ENCODE assay signal across 12 cellular contexts in genomic region chr15:94535298-94536048, GRCh38.
DNase-seq lines count a peak whose midpoint lies in the region; ATAC-seq and TF ChIP-seq lines count a peak whose summit lies in the region.
"Had no signal": no experiment of that assay in that cellular context is flagged by ENCODE, and none has a peak within 500 bp of the region (broad histone marks: within the 10 kb centered on the region; RNA-seq: fewer than 3 reads in every experiment).

No MANE protein-coding gene starts in this region.

- ATAC-seq in left lung = no peak
- ATAC-seq: HCT116 had no signal

- H3K9me3 ChIP-seq in A673 (ENCODE audit: low read depth, low read length, poor library complexity, severe bottlenecking) = no peaks in the 10 kb centered on the region
- no peaks in the 10 kb centered on the region for H3K9me3 ChIP-seq in endodermal cell (ENCODE audit: control insufficient read depth, low read length)
- no peaks in the 10 kb centered on the region for H3K9me3 ChIP-seq in left lung
- H3K9me3 ChIP-seq: Caco-2 had no signal

- no peak overlapping the region for H3K9ac ChIP-seq in endodermal cell (ENCODE audit: extremely low read depth, low read length, poor library complexity, severe bottlenecking)

- no TSS peak for BruUV-seq in A673 (replicated peaks; lab: Mats Ljungman, UMichigan)

- DNase-seq in A673 (ENCODE audit: low spot score) (peak; percentile 18), NCI-H1092 (lab: John Stamatoyannopoulos, UW) (peak; percentile 21), NCI-H69 (lab: John Stamatoyannopoulos, UW) (peak; percentile 1), endodermal cell (peak; percentile 56), HUDEP-2 (lab: John Stamatoyannopoulos, UW; ENCODE audit: unreplicated experiment in 76 of 76) (no peak), left lung (no peak)
- DNase-seq in activated naive CD4-positive, alpha-beta T cell treated with anti-CD3 and anti-CD28 coated beads for 36 hours = no peak
- DNase-seq: Caco-2; CD8-positive, alpha-beta memory T cell; GF-D8 had no signal

- CTCF ChIA-PET in A673 (lab: Charles Lee) = no interaction called here
- CTCF ChIA-PET in activated naive CD4-positive, alpha-beta T cell treated with anti-CD3 and anti-CD28 coated beads for 36 hours (lab: Charles Lee) = no interaction called here

- H3K27ac ChIP-seq in A673 (ENCODE audit: low read depth, low read length, poor library complexity, severe bottlenecking) (no peak overlapping the region), endodermal cell (ENCODE audit: low read depth, low read length) (no peak overlapping the region), left lung (no peak overlapping the region)

- H3K4me3 ChIP-seq in A673 (ENCODE audit: low read depth, low read length, poor library complexity, severe bottlenecking) (no peak overlapping the region), endodermal cell (ENCODE audit: low read length) (no peak overlapping the region), left lung (no peak overlapping the region)

- H3K4me1 ChIP-seq in A673 (ENCODE audit: insufficient read depth, low read length, poor library complexity, severe bottlenecking) (no peaks in the 10 kb centered on the region), endodermal cell (ENCODE audit: control insufficient read depth, insufficient read depth, low read length) (peaks cover 8% of the 10 kb centered on the region), left lung (no peaks in the 10 kb centered on the region)
- H3K4me1 ChIP-seq: Caco-2 had no signal

- peaks cover 45% of the 10 kb centered on the region for H3K4me1 Mint-ChIP-seq in endodermal cell
- H3K4me1 Mint-ChIP-seq in activated naive CD4-positive, alpha-beta T cell treated with anti-CD3 and anti-CD28 coated beads for 36 hours (ENCODE audit: low read depth) = no peaks in the 10 kb centered on the region
- H3K4me1 Mint-ChIP-seq: CD8-positive, alpha-beta memory T cell; IgD-negative memory B cell had no signal

- no peak overlapping the region for H3K27ac Mint-ChIP-seq in endodermal cell
- no peak overlapping the region for H3K27ac Mint-ChIP-seq in activated naive CD4-positive, alpha-beta T cell treated with anti-CD3 and anti-CD28 coated beads for 36 hours
- H3K27ac Mint-ChIP-seq: CD8-positive, alpha-beta memory T cell; IgD-negative memory B cell had no signal

- POLR2A ChIA-PET in A673 (lab: Charles Lee; ENCODE audit: low non-redundant PET) = no interaction called here

- TF ChIP-seq CTCF in A673 (conservative IDR thresholded peaks at IDR 0.05; ENCODE audit: low read depth, low read length) = no peak
- TF ChIP-seq CTCF in endodermal cell (conservative IDR thresholded peaks at IDR 0.05) = no peak
- TF ChIP-seq CTCF in left lung (IDR thresholded peaks at IDR 0.05) = no peak

- H3K36me3 ChIP-seq in A673 (ENCODE audit: insufficient read depth, low read length, poor library complexity, severe bottlenecking) (no peaks in the 10 kb centered on the region), endodermal cell (ENCODE audit: control insufficient read depth, insufficient read depth, low read length) (no peaks in the 10 kb centered on the region), left lung (no peaks in the 10 kb centered on the region)

- no peak overlapping the region for H3K4me3 Mint-ChIP-seq in endodermal cell
- H3K4me3 Mint-ChIP-seq in activated naive CD4-positive, alpha-beta T cell treated with anti-CD3 and anti-CD28 coated beads for 36 hours = no peak overlapping the region
- H3K4me3 Mint-ChIP-seq: CD8-positive, alpha-beta memory T cell; IgD-negative memory B cell had no signal

- no peaks in the 10 kb centered on the region for H3K27me3 Mint-ChIP-seq in endodermal cell (ENCODE audit: insufficient read depth)
- H3K27me3 Mint-ChIP-seq in activated naive CD4-positive, alpha-beta T cell treated with anti-CD3 and anti-CD28 coated beads for 36 hours (ENCODE audit: low read depth) = peaks cover 19% of the 10 kb centered on the region
- H3K27me3 Mint-ChIP-seq: IgD-negative memory B cell had no signal

- H3K36me3 Mint-ChIP-seq in endodermal cell (ENCODE audit: low read depth) = no peaks in the 10 kb centered on the region
- H3K36me3 Mint-ChIP-seq in activated naive CD4-positive, alpha-beta T cell treated with anti-CD3 and anti-CD28 coated beads for 36 hours (ENCODE audit: low read depth) = no peaks in the 10 kb centered on the region
- H3K36me3 Mint-ChIP-seq: CD8-positive, alpha-beta memory T cell; IgD-negative memory B cell had no signal

- H3K9me3 Mint-ChIP-seq in endodermal cell = no peaks in the 10 kb centered on the region
- H3K9me3 Mint-ChIP-seq in activated naive CD4-positive, alpha-beta T cell treated with anti-CD3 and anti-CD28 coated beads for 36 hours = no peaks in the 10 kb centered on the region

- 88 to 95% methylated on average over 2 of the region's 2 CpGs for WGBS in endodermal cell (ENCODE audit: insufficient coverage in 1 of 2, insufficient read length in 1 of 2), 2 experiments

- intact Hi-C loops in A673 (cut with micrococcal nuclease; ENCODE audit: unreplicated experiment) = no loop called here
- intact Hi-C loops in activated naive CD4-positive, alpha-beta T cell treated with anti-CD3 and anti-CD28 coated beads for 36 hours (cut with micrococcal nuclease) = no loop called here
- intact Hi-C loops in left lung (cut with DNase I) = no loop called here

- no peaks in the 10 kb centered on the region for H3K27me3 ChIP-seq in A673 (replicated peaks; ENCODE audit: insufficient read depth, low read depth, low read length, poor library complexity)
- no peaks in the 10 kb centered on the region for H3K27me3 ChIP-seq in endodermal cell (ENCODE audit: control insufficient read depth, insufficient read depth, low read length, poor library complexity, severe bottlenecking)
- no peaks in the 10 kb centered on the region for H3K27me3 ChIP-seq in left lung

Comparison
In these comparisons a context has a peak if more than half of its experiments do, and no peak if none do; other contexts are left out.
1. DNase-seq: peak in A673 (single experiment), NCI-H1092 (single experiment), NCI-H69 (single experiment) and endodermal cell (single experiment); none in activated naive CD4-positive, alpha-beta T cell treated with anti-CD3 and anti-CD28 coated beads for 36 hours (single experiment), HUDEP-2 (0 of 76) and left lung (0 of 2).